ENCODE assay signal across 16 cellular contexts in the genomic region with DNA sequence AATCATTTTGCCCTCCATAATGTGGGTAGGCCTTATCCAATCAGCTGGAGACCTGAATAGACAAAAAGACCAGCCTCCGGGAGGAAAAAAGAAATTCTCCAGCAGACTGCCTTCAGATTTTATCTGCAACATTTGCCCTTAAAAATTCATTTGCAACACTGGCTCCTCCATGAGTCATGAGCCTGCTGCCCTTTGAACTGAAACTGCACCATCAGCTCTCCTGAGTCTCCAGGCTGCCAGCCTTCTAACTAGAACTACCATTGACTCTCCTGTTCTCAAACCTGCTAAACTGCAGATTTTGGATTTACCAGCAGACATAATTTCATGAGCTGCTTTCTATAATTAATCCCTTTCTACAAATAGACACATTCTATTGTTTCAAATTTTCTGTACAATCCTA.
DNase-seq lines count a peak whose midpoint lies in the region; ATAC-seq and TF ChIP-seq lines count a peak whose summit lies in the region.
"Had no signal": no experiment of that assay in that cellular context is flagged by ENCODE, and none has a peak within 500 bp of the region (broad histone marks: within the 10 kb centered on the region; RNA-seq: fewer than 3 reads in every experiment).

No MANE protein-coding gene starts in this region.

- peak; percentile 93 for ATAC-seq in left lobe of liver
- ATAC-seq: heart right ventricle had no signal

- DNase-seq in EL, result peak; percentile 60
- DNase-seq in brain microvascular endothelial cell, result peak; percentile 57
- peak; percentile 58 for DNase-seq in left lobe of liver (ENCODE audit: low spot score)
- DNase-seq in ovary, result no peak
- DNase-seq in NCI-H2081 treated with DMSO at 0.1 percent for 48 hours (lab: John Stamatoyannopoulos, UW), result no peak
- DNase-seq in T1000 (lab: John Stamatoyannopoulos, UW), result no peak
- DNase-seq: amniotic stem cell; COR-L47; effector CD4-positive, alpha-beta T cell; heart right ventricle; MG63; thyroid gland had no signal

- 85 to 93% (median 88%) methylated on average over 1 of the region's 1 CpG for WGBS in ovary, 3 donors

- no peaks in the 10 kb centered on the region for H4K20me1 ChIP-seq in KMS-11 (ENCODE audit: insufficient read depth)

- no peaks in the 10 kb centered on the region for H3K79me2 ChIP-seq in KMS-11 (ENCODE audit: insufficient read depth, low read depth)

- H3K4me2 ChIP-seq in KMS-11, result peak overlapping the region; percentile 14; the same call in 1 of the 2 replicates
- H3K4me2 ChIP-seq: PC-9 had no signal

- no peak overlapping the region for H3K4me3 ChIP-seq in KMS-11 (IDR thresholded peaks at IDR 0.05; ENCODE audit: insufficient read depth, low read depth, low read length)
- no peak overlapping the region for H3K4me3 ChIP-seq in brain microvascular endothelial cell (ENCODE audit: low read depth, low read length)
- no peak overlapping the region for H3K4me3 ChIP-seq in ovary
- H3K4me3 ChIP-seq: heart right ventricle, lung, MG63, PC-9, skin epidermis, thyroid gland had no signal

- in situ Hi-C loops in brain microvascular endothelial cell (cut with HindIII; ENCODE audit: low pct_ligation_motif_present, low sequenced_read_pairs), result no loop called here

- H2AFZ ChIP-seq in KMS-11 (ENCODE audit: low read depth), result no peak overlapping the region
- H2AFZ ChIP-seq: PC-9 had no signal

- no peaks in the 10 kb centered on the region for H3K27me3 ChIP-seq in KMS-11 (ENCODE audit: insufficient read depth, low read depth)
- no peaks in the 10 kb centered on the region for H3K27me3 ChIP-seq in brain microvascular endothelial cell (replicated peaks)
- H3K27me3 ChIP-seq in ovary, result no peaks in the 10 kb centered on the region
- H3K27me3 ChIP-seq: heart right ventricle, MG63, thyroid gland had no signal

- no peak for TF ChIP-seq EP300 in ovary (IDR thresholded peaks at IDR 0.05)

- H3K4me1 ChIP-seq in KMS-11 (ENCODE audit: low read depth, poor library complexity, severe bottlenecking), result peaks cover 36% of the 10 kb centered on the region
- H3K4me1 ChIP-seq in ovary (ENCODE audit: insufficient read depth), result no peaks in the 10 kb centered on the region
- H3K4me1 ChIP-seq: thyroid gland had no signal

- no peaks in the 10 kb centered on the region for H3K36me3 ChIP-seq in KMS-11 (ENCODE audit: insufficient read depth)
- H3K36me3 ChIP-seq in brain microvascular endothelial cell (replicated peaks), result no peaks in the 10 kb centered on the region
- H3K36me3 ChIP-seq in ovary, result no peaks in the 10 kb centered on the region
- H3K36me3 ChIP-seq: heart right ventricle, MG63, thyroid gland had no signal

- TF ChIP-seq CTCF in KMS-11 (conservative IDR thresholded peaks at IDR 0.05; ENCODE audit: low read depth, low read length), result no peak
- TF ChIP-seq CTCF in brain microvascular endothelial cell (IDR thresholded peaks at IDR 0.05; ENCODE audit: low read depth, low read length, missing control alignments), result no peak
- no peak for TF ChIP-seq CTCF in ovary (IDR thresholded peaks at IDR 0.05)

- TF ChIP-seq POLR2A in ovary (IDR thresholded peaks at IDR 0.05), result no peak

- intact Hi-C loops in ovary (cut with DNase I), result no loop called here

- H3K9me3 ChIP-seq in ovary, result no peaks in the 10 kb centered on the region
- H3K9me3 ChIP-seq: heart right ventricle, MG63, thyroid gland had no signal

- no peak overlapping the region for H3K9ac ChIP-seq in KMS-11

- H3K27ac ChIP-seq in KMS-11 (peak overlapping the region; percentile 41; the same call in 1 of the 2 replicates), brain microvascular endothelial cell (no peak overlapping the region), ovary (no peak overlapping the region)
- H3K27ac ChIP-seq: heart right ventricle, PC-9, skin epidermis, thyroid gland had no signal

Comparison
In these comparisons a context has a peak if more than half of its experiments do, and no peak if none do; other contexts are left out.
1. DNase-seq: peak in EL (single experiment), brain microvascular endothelial cell (single experiment) and left lobe of liver (single experiment); none in ovary (0 of 5), NCI-H2081 treated with DMSO at 0.1 percent for 48 hours (single experiment) and T1000 (single experiment).